ENCODE assay signal across 1 cellular context in the genomic region with DNA sequence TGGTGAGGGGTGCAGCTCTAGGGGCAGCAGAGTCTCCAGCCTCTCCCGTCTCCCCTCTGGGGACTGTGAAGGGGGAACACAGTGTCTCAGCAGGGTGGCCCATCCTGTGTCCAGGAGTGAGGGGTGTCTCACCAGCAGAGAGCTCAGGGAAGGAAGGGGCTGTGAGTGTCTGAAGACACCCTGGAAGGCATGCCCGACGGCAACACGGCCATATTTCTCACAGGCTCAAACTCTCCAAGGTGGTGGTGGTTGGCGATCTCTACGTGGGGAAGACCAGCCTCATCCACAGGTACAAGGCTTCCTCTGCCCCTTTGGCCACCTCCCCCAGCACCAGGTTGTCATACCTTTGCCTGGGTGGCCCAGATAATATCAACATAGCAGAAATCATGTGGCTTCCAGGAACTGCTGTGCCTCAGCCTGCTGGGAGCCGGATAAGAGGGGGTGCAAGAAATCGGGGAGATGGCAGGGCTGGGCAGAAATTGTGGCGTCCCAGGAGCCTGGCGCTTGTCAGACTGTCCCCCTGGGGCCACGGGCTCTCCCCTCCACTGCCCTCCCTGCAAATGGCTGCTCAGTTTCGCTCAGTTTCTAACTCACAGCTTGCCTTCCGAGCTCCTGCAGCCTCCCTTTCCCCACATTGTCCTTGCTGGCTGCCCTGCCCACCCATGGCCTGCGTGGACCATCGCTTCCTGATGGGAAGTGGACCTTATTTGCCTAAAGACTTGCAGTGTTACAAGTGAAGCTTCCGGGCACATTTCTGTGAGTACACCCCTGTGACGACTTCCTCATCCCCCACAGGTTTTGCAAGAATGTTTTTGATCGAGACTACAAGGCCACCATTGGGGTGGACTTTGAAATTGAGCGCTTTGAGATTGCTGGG.
A peak's percentile ranks its signal among the peaks of the same experiment; 100 is the strongest.
TF ChIP-seq lines count a peak whose summit lies in the region.

No MANE protein-coding gene starts in this region.

TF ChIP-seq in GM12878, 131 proteins besides CTCF, POLR2A, EP300 and RAD21:
- TF ChIP-seq NFXL1 (IDR thresholded peaks at IDR 0.05; ENCODE audit: borderline replicate concordance) (no peak), RELA (IDR thresholded peaks at IDR 0.05; ENCODE audit: borderline replicate concordance, partially characterized antibody) (no peak), RBBP5 (conservative IDR thresholded peaks at IDR 0.05) (no peak), IRF3 (IDR thresholded peaks at IDR 0.05) (no peak), YY1 (IDR thresholded peaks at IDR 0.05; ENCODE audit: low read depth, low read length) (0 out of 2 replicates have a peak, but pooled peaks have one; percentile 20), SPI1 (IDR thresholded peaks at IDR 0.05; ENCODE audit: borderline replicate concordance, insufficient read depth, low read depth, low read length) (peak; percentile 39), NR2F1 (conservative IDR thresholded peaks at IDR 0.05) (no peak), MEF2A (IDR thresholded peaks at IDR 0.05; ENCODE audit: insufficient read depth, low read depth, low read length) (0 out of 2 replicates have a peak, but pooled peaks have one; percentile 8), MTA2 (IDR thresholded peaks at IDR 0.05; ENCODE audit: low read depth) (no peak), ZBTB40 (IDR thresholded peaks at IDR 0.05; ENCODE audit: borderline replicate concordance) (peak; percentile 77), ZSCAN29 (IDR thresholded peaks at IDR 0.05) (no peak), MEF2B (IDR thresholded peaks at IDR 0.05; ENCODE audit: partially characterized antibody, poor library complexity, severe bottlenecking) (no peak), TBL1XR1 (IDR thresholded peaks at IDR 0.05; ENCODE audit: low read depth, low read length) (no peak), GABPA (IDR thresholded peaks at IDR 0.05; ENCODE audit: low read depth) (peak; percentile 78; the same call in 1 of the 2 replicates), FOXK2 (IDR thresholded peaks at IDR 0.05) (no peak), CHD2 (IDR thresholded peaks at IDR 0.05; ENCODE audit: borderline replicate concordance, low read depth, low read length) (no peak), ZNF687 (IDR thresholded peaks at IDR 0.05) (0 out of 2 replicates have a peak, but pooled peaks have one; percentile 30), SMARCA5 (IDR thresholded peaks at IDR 0.05) (no peak), MXI1 (IDR thresholded peaks at IDR 0.05; ENCODE audit: low read depth, low read length) (no peak), POLR2AphosphoS5 (IDR thresholded peaks at IDR 0.05; ENCODE audit: low read length) (0 out of 2 replicates have a peak, but pooled peaks have one; percentile 44), POU2F2 (IDR thresholded peaks at IDR 0.05; ENCODE audit: borderline replicate concordance, low read depth, low read length) (0 out of 3 replicates have a peak, but pooled peaks have one; percentile 36)
- TF ChIP-seq, protein P1, sequence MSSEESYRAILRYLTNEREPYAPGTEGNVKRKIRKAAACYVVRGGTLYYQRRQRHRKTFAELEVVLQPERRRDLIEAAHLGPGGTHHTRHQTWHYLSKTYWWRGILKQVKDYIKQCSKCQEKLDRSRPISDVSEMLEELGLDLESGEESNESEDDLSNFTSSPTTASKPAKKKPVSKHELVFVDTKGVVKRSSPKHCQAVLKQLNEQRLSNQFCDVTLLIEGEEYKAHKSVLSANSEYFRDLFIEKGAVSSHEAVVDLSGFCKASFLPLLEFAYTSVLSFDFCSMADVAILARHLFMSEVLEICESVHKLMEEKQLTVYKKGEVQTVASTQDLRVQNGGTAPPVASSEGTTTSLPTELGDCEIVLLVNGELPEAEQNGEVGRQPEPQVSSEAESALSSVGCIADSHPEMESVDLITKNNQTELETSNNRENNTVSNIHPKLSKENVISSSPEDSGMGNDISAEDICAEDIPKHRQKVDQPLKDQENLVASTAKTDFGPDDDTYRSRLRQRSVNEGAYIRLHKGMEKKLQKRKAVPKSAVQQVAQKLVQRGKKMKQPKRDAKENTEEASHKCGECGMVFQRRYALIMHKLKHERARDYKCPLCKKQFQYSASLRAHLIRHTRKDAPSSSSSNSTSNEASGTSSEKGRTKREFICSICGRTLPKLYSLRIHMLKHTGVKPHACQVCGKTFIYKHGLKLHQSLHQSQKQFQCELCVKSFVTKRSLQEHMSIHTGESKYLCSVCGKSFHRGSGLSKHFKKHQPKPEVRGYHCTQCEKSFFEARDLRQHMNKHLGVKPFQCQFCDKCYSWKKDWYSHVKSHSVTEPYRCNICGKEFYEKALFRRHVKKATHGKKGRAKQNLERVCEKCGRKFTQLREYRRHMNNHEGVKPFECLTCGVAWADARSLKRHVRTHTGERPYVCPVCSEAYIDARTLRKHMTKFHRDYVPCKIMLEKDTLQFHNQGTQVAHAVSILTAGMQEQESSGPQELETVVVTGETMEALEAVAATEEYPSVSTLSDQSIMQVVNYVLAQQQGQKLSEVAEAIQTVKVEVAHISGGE (CRISPR knock-in tag; IDR thresholded peaks at IDR 0.05) = 0 out of 2 replicates have a peak, but pooled peaks have one; percentile 22
- TF ChIP-seq, protein P2, sequence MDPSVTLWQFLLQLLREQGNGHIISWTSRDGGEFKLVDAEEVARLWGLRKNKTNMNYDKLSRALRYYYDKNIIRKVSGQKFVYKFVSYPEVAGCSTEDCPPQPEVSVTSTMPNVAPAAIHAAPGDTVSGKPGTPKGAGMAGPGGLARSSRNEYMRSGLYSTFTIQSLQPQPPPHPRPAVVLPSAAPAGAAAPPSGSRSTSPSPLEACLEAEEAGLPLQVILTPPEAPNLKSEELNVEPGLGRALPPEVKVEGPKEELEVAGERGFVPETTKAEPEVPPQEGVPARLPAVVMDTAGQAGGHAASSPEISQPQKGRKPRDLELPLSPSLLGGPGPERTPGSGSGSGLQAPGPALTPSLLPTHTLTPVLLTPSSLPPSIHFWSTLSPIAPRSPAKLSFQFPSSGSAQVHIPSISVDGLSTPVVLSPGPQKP (IDR thresholded peaks at IDR 0.05; ENCODE audit: low read depth, low read length) = no peak
